Comparison of ENCODE assay signal across 11 cellular contexts in the genomic region with DNA sequence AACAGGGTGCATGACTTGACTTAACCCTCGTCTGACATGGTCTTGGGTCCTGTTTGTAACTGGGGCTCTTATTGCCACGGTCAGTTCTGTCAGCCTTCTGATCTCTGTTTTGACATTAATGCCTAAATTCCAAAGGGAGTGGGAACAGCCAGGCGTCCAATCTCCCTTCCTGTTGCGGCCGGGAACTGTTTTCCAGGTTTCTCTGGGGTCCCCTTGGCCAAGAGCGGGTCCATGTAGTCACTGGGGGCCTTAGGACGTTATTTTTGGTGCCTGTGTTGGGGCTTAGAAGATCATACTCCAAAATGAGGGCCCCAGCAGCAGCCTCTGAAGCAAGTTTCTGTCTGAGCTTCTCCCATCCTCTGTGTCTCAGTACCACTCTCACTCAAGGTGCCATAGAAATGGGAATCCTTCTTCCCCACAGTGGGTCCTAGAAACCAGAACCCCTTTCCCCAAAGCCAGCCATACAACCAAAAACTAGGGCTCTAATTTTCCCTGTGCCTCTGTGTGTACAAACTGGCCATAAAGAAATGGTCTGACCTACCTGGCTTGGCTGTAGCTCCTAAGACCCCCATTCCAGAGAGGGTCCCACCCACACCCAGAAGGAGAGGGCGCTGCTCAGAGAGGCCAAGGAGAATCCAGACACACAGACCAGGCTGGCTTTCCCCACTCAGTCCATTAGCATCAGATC. TPM values are rescaled to one million over a fixed set of nuclear protein-coding genes. Genes with fewer than 3 reads are reported as not detected.
"Had no signal": no experiment of that assay in that cellular context is flagged by ENCODE, and none has a peak within 500 bp of the region (broad histone marks: within the 10 kb centered on the region; RNA-seq: fewer than 3 reads in every experiment).

No MANE protein-coding gene starts in this region.

- H3K36me3 ChIP-seq: right lobe of liver, SJSA1, thyroid gland, uterus had no signal

- H3K4me3 ChIP-seq: psoas muscle, right lobe of liver, SJSA1, thyroid gland, uterus had no signal

- H3K27ac ChIP-seq: psoas muscle, right lobe of liver, SJSA1, thyroid gland, uterus had no signal

- ATAC-seq: activated T-cell treated with anti-CD3 and anti-CD28 coated beads, Interleukin-2, amount 50 U/mL, for 72 hours; psoas muscle; right lobe of liver had no signal

- H3K4me1 ChIP-seq: right lobe of liver had no signal

- H3K27me3 ChIP-seq: right lobe of liver, SJSA1, thyroid gland, uterus had no signal

- H3K9me3 ChIP-seq: right lobe of liver, thyroid gland, uterus had no signal

- DNase-seq: activated T-cell treated with anti-CD3 and anti-CD28 coated beads, Interleukin-2, amount 50 U/mL, for 72 hours; aorta; dermis blood vessel endothelial cell; occipital lobe; T-helper 2 cell; thyroid gland had no signal

RNA-seq across cellular contexts. Expression of a gene that starts 50.4 kb away (rescaled TPM):
- total RNA-seq: epithelial cell of proximal tubule, SJSA1 had no signal
